ENCODE assay signal across 28 cellular contexts in genomic region chr5:158351485-158352140, GRCh38.
A peak's percentile ranks its signal among the peaks of the same experiment; 100 is the strongest.
DNase-seq lines count a peak whose midpoint lies in the region; ATAC-seq and TF ChIP-seq lines count a peak whose summit lies in the region.
"Had no signal": no experiment of that assay in that cellular context is flagged by ENCODE, and none has a peak within 500 bp of the region (broad histone marks: within the 10 kb centered on the region; RNA-seq: fewer than 3 reads in every experiment).

No MANE protein-coding gene starts in this region.

- no peak for ATAC-seq in WTC11
- ATAC-seq in activated T-cell treated with anti-CD3 and anti-CD28 coated beads, Interleukin-2, amount 50 U/mL, for 72 hours (replicated peaks in 1 of 2) = no peak
- ATAC-seq: foreskin keratinocyte; heart left ventricle; pancreas; stimulated activated naive B cell treated with anti-CD40 and anti-IgM and Interleukin-4, amounts not matched to agents 10 μg/mL and 1 μg/mL and 100 μg/mL, for 72 hours had no signal

- H3K4me1 ChIP-seq in HEK293 (ENCODE audit: control insufficient read depth, insufficient read depth, low read length) (no peaks in the 10 kb centered on the region), stomach (no peaks in the 10 kb centered on the region)
- H3K4me1 ChIP-seq: esophagus squamous epithelium, foreskin keratinocyte, heart left ventricle, left ventricle myocardium inferior, pancreas had no signal

- TF ChIP-seq POLR2A in stomach (IDR thresholded peaks at IDR 0.05) = no peak

- no peak overlapping the region for H3K4me3 Mint-ChIP-seq in WTC11
- no peak overlapping the region for H3K4me3 Mint-ChIP-seq in activated T-cell treated with anti-CD3 and anti-CD28 coated beads, Interleukin-2, amount 50 U/mL, for 72 hours
- H3K4me3 Mint-ChIP-seq: activated B cell treated with CpG ODN at 0.5 μM for 24 hours; activated naive CD4-positive, alpha-beta T cell treated with anti-CD3 and anti-CD28 coated beads, Interleukin-2, amount 50 U/mL, for 24 hours; brain; neural crest cell; stimulated activated naive B cell treated with anti-CD40 and anti-IgM and Interleukin-4, amounts not matched to agents 10 μg/mL and 1 μg/mL and 100 μg/mL, for 72 hours; type B pancreatic cell had no signal

- POLR2A ChIA-PET in HEK293 (lab: Yijun Ruan, JAX) = no interaction called here
- POLR2A ChIA-PET in WTC11 (lab: Charles Lee) = no interaction called here

- peaks cover 26% of the 10 kb centered on the region for H3K9me3 Mint-ChIP-seq in WTC11
- peaks cover 7% of the 10 kb centered on the region in 2 donors for H3K9me3 Mint-ChIP-seq in activated T-cell treated with anti-CD3 and anti-CD28 coated beads, Interleukin-2, amount 50 U/mL, for 72 hours
- H3K9me3 Mint-ChIP-seq: type B pancreatic cell had no signal

- peaks cover 18% of the 10 kb centered on the region for H3K4me1 Mint-ChIP-seq in WTC11
- peaks cover 15% of the 10 kb centered on the region for H3K4me1 Mint-ChIP-seq in activated T-cell treated with anti-CD3 and anti-CD28 coated beads, Interleukin-2, amount 50 U/mL, for 72 hours (ENCODE audit: low read depth)

- no peaks in the 10 kb centered on the region for H3K36me3 ChIP-seq in HEK293 (ENCODE audit: control insufficient read depth in 2 of 2, insufficient read depth in 1 of 2, low read length in 2 of 2)
- H3K36me3 ChIP-seq in stomach = no peaks in the 10 kb centered on the region
- H3K36me3 ChIP-seq: esophagus squamous epithelium, heart left ventricle, left ventricle myocardium inferior, pancreas had no signal

- DNase-seq in DMS153 (lab: John Stamatoyannopoulos, UW) = peak; percentile 28
- DNase-seq in DMS153 treated with DMSO at 0.1 percent for 48 hours (lab: John Stamatoyannopoulos, UW; ENCODE audit: unreplicated experiment) = no peak
- peak; percentile 78 for DNase-seq in NCI-H2171 treated with DMSO at 0.1 percent for 48 hours (lab: John Stamatoyannopoulos, UW)
- DNase-seq in WTC11 (ENCODE audit: low spot score) = no peak
- DNase-seq in activated gamma-delta T cell treated with Interleukin-2 at 50 U/mL for 16 hours = no peak
- DNase-seq in activated T-cell treated with anti-CD3 and anti-CD28 coated beads, Interleukin-2, amount 50 U/mL, for 72 hours = no peak
- DNase-seq in stomach = no peak
- DNase-seq: 8988T; activated B cell treated with CpG ODN at 0.5 μM for 24 hours; activated CD4-positive, alpha-beta T cell treated with anti-CD3 and anti-CD28 coated beads, Interleukin-2, amount 50 U/mL, for 4 hours; amniotic stem cell; esophagus squamous epithelium; foreskin keratinocyte; heart left ventricle; left ventricle myocardium inferior; mesendoderm; NCI-H1048; pancreas; retina; small intestine; stimulated activated naive B cell treated with anti-CD40 and anti-IgM and Interleukin-4, amounts not matched to agents 10 μg/mL and 1 μg/mL and 100 μg/mL, for 72 hours had no signal

- no peaks in the 10 kb centered on the region for H3K27me3 ChIP-seq in stomach
- H3K27me3 ChIP-seq: esophagus squamous epithelium, heart left ventricle, pancreas had no signal

- H3K36me3 Mint-ChIP-seq in WTC11 = peaks cover 18% of the 10 kb centered on the region
- peaks cover 7 to 8% of the 10 kb centered on the region in 2 donors for H3K36me3 Mint-ChIP-seq in activated T-cell treated with anti-CD3 and anti-CD28 coated beads, Interleukin-2, amount 50 U/mL, for 72 hours (ENCODE audit: insufficient read depth in 2 of 2)
- H3K36me3 Mint-ChIP-seq: brain, type B pancreatic cell had no signal

- TF ChIP-seq CTCF in HEK293 (tag by site-specific recombination; IDR thresholded peaks at IDR 0.05) = no peak
- TF ChIP-seq CTCF in WTC11 (IDR thresholded peaks at IDR 0.05) = no peak
- no peak for TF ChIP-seq CTCF in stomach (IDR thresholded peaks at IDR 0.05)

- TF ChIP-seq EP300 in stomach (IDR thresholded peaks at IDR 0.05) = no peak

- CTCF ChIA-PET in HEK293 (lab: Yijun Ruan, JAX) = no interaction called here
- CTCF ChIA-PET in WTC11 (lab: Charles Lee) = no interaction called here

- peak overlapping the region; percentile 54 for H3K27ac Mint-ChIP-seq in WTC11
- no peak overlapping the region for H3K27ac Mint-ChIP-seq in activated T-cell treated with anti-CD3 and anti-CD28 coated beads, Interleukin-2, amount 50 U/mL, for 72 hours
- H3K27ac Mint-ChIP-seq: activated B cell treated with CpG ODN at 0.5 μM for 24 hours; activated naive CD4-positive, alpha-beta T cell treated with anti-CD3 and anti-CD28 coated beads, Interleukin-2, amount 50 U/mL, for 24 hours; stimulated activated naive B cell treated with anti-CD40 and anti-IgM and Interleukin-4, amounts not matched to agents 10 μg/mL and 1 μg/mL and 100 μg/mL, for 72 hours; type B pancreatic cell had no signal

- H3K27me3 Mint-ChIP-seq in WTC11 (ENCODE audit: low read depth) = no peaks in the 10 kb centered on the region
- H3K27me3 Mint-ChIP-seq in activated T-cell treated with anti-CD3 and anti-CD28 coated beads, Interleukin-2, amount 50 U/mL, for 72 hours (ENCODE audit: low read depth) = no peaks in the 10 kb centered on the region
- H3K27me3 Mint-ChIP-seq: activated B cell treated with CpG ODN at 0.5 μM for 24 hours; brain; stimulated activated naive B cell treated with anti-CD40 and anti-IgM and Interleukin-4, amounts not matched to agents 10 μg/mL and 1 μg/mL and 100 μg/mL, for 72 hours; type B pancreatic cell had no signal

- H3K9me3 ChIP-seq in HEK293 (ENCODE audit: control insufficient read depth, insufficient read depth, low read depth, low read length) (no peaks in the 10 kb centered on the region), stomach (no peaks in the 10 kb centered on the region)
- H3K9me3 ChIP-seq: esophagus squamous epithelium, pancreas had no signal

- 82 to 87% (median 85%) methylated on average over 7 of the region's 7 CpGs for WGBS in stomach, 5 donors

- H3K27ac ChIP-seq in HEK293 (ENCODE audit: extremely low read depth, low read depth, low read length) (no peak overlapping the region), stomach (no peak overlapping the region)
- H3K27ac ChIP-seq: dorsolateral prefrontal cortex, esophagus squamous epithelium, foreskin keratinocyte, heart left ventricle, left ventricle myocardium inferior, pancreas, SK-N-MC had no signal

- no peak overlapping the region for H3K4me3 ChIP-seq in HEK293 (ENCODE audit: low read depth, low read length)
- no peak overlapping the region for H3K4me3 ChIP-seq in stomach
- H3K4me3 ChIP-seq: dorsolateral prefrontal cortex, esophagus squamous epithelium, heart left ventricle, left ventricle myocardium inferior, pancreas, SK-N-MC had no signal

- intact Hi-C loops in stomach (cut with DNase I; ENCODE audit: low total_unique reads) = no loop called here

TF ChIP-seq in HEK293, 187 proteins besides CTCF, POLR2A, EP300 and RAD21 (continues in another document):
- TF ChIP-seq, protein P1, sequence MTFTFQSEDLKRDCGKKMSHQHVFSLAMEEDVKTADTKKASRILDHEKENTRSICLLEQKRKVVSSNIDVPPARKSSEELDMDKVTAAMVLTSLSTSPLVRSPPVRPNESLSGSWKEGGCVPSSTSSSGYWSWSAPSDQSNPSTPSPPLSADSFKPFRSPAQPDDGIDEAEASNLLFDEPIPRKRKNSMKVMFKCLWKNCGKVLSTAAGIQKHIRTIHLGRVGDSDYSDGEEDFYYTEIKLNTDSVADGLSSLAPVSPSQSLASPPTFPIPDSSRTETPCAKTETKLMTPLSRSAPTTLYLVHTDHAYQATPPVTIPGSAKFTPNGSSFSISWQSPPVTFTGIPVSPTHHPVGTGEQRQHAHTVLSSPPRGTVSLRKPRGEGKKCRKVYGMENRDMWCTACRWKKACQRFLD (tag by site-specific recombination; IDR thresholded peaks at IDR 0.05) = no peak
- peak; percentile 56; the same call in 1 of the 2 replicates for TF ChIP-seq ZNF449 (tag by site-specific recombination; IDR thresholded peaks at IDR 0.05)

TF ChIP-seq in WTC11, 78 proteins besides CTCF, POLR2A, EP300 and RAD21 (continues in another document):
- TF ChIP-seq CBFB (CRISPR knock-in tag; IDR thresholded peaks at IDR 0.05; ENCODE audit: low read depth) = no peak
- TF ChIP-seq EMX1 (CRISPR knock-in tag; IDR thresholded peaks at IDR 0.05) = no peak
- TF ChIP-seq ZNF121 (CRISPR knock-in tag; IDR thresholded peaks at IDR 0.05) = no peak
- TF ChIP-seq, protein P2, sequence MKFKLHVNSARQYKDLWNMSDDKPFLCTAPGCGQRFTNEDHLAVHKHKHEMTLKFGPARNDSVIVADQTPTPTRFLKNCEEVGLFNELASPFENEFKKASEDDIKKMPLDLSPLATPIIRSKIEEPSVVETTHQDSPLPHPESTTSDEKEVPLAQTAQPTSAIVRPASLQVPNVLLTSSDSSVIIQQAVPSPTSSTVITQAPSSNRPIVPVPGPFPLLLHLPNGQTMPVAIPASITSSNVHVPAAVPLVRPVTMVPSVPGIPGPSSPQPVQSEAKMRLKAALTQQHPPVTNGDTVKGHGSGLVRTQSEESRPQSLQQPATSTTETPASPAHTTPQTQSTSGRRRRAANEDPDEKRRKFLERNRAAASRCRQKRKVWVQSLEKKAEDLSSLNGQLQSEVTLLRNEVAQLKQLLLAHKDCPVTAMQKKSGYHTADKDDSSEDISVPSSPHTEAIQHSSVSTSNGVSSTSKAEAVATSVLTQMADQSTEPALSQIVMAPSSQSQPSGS (CRISPR knock-in tag; IDR thresholded peaks at IDR 0.05; ENCODE audit: borderline replicate concordance, low read depth) = no peak
- TF ChIP-seq ZNF219 (CRISPR knock-in tag; IDR thresholded peaks at IDR 0.05; ENCODE audit: borderline replicate concordance) = no peak
- TF ChIP-seq, protein P3, sequence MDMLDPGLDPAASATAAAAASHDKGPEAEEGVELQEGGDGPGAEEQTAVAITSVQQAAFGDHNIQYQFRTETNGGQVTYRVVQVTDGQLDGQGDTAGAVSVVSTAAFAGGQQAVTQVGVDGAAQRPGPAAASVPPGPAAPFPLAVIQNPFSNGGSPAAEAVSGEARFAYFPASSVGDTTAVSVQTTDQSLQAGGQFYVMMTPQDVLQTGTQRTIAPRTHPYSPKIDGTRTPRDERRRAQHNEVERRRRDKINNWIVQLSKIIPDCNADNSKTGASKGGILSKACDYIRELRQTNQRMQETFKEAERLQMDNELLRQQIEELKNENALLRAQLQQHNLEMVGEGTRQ (CRISPR knock-in tag; IDR thresholded peaks at IDR 0.05) = no peak
- no peak for TF ChIP-seq ETV6 (CRISPR knock-in tag; IDR thresholded peaks at IDR 0.05)
- TF ChIP-seq ZMAT4 (CRISPR knock-in tag; IDR thresholded peaks at IDR 0.05) = no peak
- no peak for TF ChIP-seq TEAD4 (CRISPR knock-in tag; IDR thresholded peaks at IDR 0.05)
- no peak for TF ChIP-seq NFATC4 (CRISPR knock-in tag; IDR thresholded peaks at IDR 0.05)
- TF ChIP-seq RORB (CRISPR knock-in tag; IDR thresholded peaks at IDR 0.05) = no peak
- no peak for TF ChIP-seq GTF2I (CRISPR knock-in tag; conservative IDR thresholded peaks at IDR 0.05)
- TF ChIP-seq FOXJ3 (CRISPR knock-in tag; IDR thresholded peaks at IDR 0.05; ENCODE audit: borderline replicate concordance) = no peak
- TF ChIP-seq NR2C2 (CRISPR knock-in tag; IDR thresholded peaks at IDR 0.05) = no peak

Comparison
In these comparisons a context has a peak if more than half of its experiments do, and no peak if none do; other contexts are left out.
1. DNase-seq: peak in DMS153 (single experiment) and NCI-H2171 treated with DMSO at 0.1 percent for 48 hours (single experiment); none in DMS153 treated with DMSO at 0.1 percent for 48 hours (single experiment), WTC11 (single experiment), activated gamma-delta T cell treated with Interleukin-2 at 50 U/mL for 16 hours (single experiment), activated T-cell treated with anti-CD3 and anti-CD28 coated beads, Interleukin-2, amount 50 U/mL, for 72 hours (0 of 2) and stomach (single experiment).